In genomic region chr3:101020616-101021015, GRCh38 we compare ENCODE assay signal across 14 cellular contexts. TPM values are rescaled to one million over a fixed set of nuclear protein-coding genes. Genes with fewer than 3 reads are reported as not detected.
"Had no signal": no experiment of that assay in that cellular context is flagged by ENCODE, and none has a peak within 500 bp of the region (broad histone marks: within the 10 kb centered on the region; RNA-seq: fewer than 3 reads in every experiment).

No MANE protein-coding gene starts in this region.

- DNase-seq: activated B cell treated with CpG ODN at 0.5 μM for 24 hours; activated CD4-positive, alpha-beta T cell treated with anti-CD3 and anti-CD28 coated beads, Interleukin-2, amount 10 ng/mL, durations not matched to agents 24 days and 14 days; activated CD8-positive, alpha-beta memory T cell treated with anti-CD3 and anti-CD28 coated beads, Interleukin-2, amount 50 U/mL, for 48 hours; activated naive CD8-positive, alpha-beta T cell treated with anti-CD3 and anti-CD28 coated beads for 36 hours; aorta; cortex of kidney; effector CD8-positive, alpha-beta T cell; mucosa of descending colon; naive thymus-derived CD4-positive, alpha-beta T cell; stimulated activated CD4-positive, alpha-beta T cell treated with anti-CD3 and anti-CD28 coated beads, Interleukin-2, amount 100 ng/mL, for 48 hours; stimulated activated naive CD4-positive, alpha-beta T cell had no signal

- H3K4me3 ChIP-seq: mucosa of descending colon, tibial nerve, vagina had no signal

- H3K9me3 ChIP-seq: mucosa of descending colon, vagina had no signal

- H3K27me3 ChIP-seq: tibial nerve, vagina had no signal

- H3K36me3 ChIP-seq: tibial nerve, vagina had no signal

- FAIRE-seq: keratinocyte had no signal

- H3K27ac ChIP-seq: tibial nerve, vagina had no signal

RNA-seq across cellular contexts. Expression of gene ABI3BP, which starts 27.4 kb away (rescaled TPM):
- total RNA-seq: activated B cell treated with CpG ODN at 0.5 μM for 24 hours; activated CD4-positive, alpha-beta T cell treated with anti-CD3 and anti-CD28 coated beads, Interleukin-2, amount 10 ng/mL, durations not matched to agents 24 days and 14 days; naive thymus-derived CD4-positive, alpha-beta T cell had no signal
- polyA plus RNA-seq: naive thymus-derived CD4-positive, alpha-beta T cell had no signal
